Comparison of ENCODE assay signal across 1 cellular context in genomic region chr2:224538739-224539138, GRCh38.
TF ChIP-seq lines count a peak whose summit lies in the region.

No MANE protein-coding gene starts in this region.

TF ChIP-seq in IMR-90, 13 proteins besides CTCF, POLR2A, EP300 and RAD21:
- TF ChIP-seq CEBPB (IDR thresholded peaks at IDR 0.05; ENCODE audit: low read depth, low read length), result no peak
- no peak for TF ChIP-seq RCOR1 (IDR thresholded peaks at IDR 0.05; ENCODE audit: insufficient replicate concordance, low read length)
- TF ChIP-seq MAZ (IDR thresholded peaks at IDR 0.05; ENCODE audit: borderline replicate concordance, low read depth, low read length), result no peak
- TF ChIP-seq USF2 (IDR thresholded peaks at IDR 0.05; ENCODE audit: low read depth, low read length), result no peak
- no peak for TF ChIP-seq MAFK (IDR thresholded peaks at IDR 0.05; ENCODE audit: low read depth, low read length)
- TF ChIP-seq RFX5 (IDR thresholded peaks at IDR 0.05; ENCODE audit: low read depth, low read length), result no peak
- TF ChIP-seq FOS (IDR thresholded peaks at IDR 0.05; ENCODE audit: low read depth, low read length), result no peak
- no peak for TF ChIP-seq ELK1 (IDR thresholded peaks at IDR 0.05; ENCODE audit: borderline replicate concordance, low read depth, low read length)
TF ChIP-seq in IMR-90: peak in this region for 0.
